Comparison of ENCODE assay signal across 8 cellular contexts in genomic region chr6:26235240-26235730, GRCh38.
A peak's percentile ranks its signal among the peaks of the same experiment; 100 is the strongest.
DNase-seq lines count a peak whose midpoint lies in the region; ATAC-seq and TF ChIP-seq lines count a peak whose summit lies in the region.

No MANE protein-coding gene starts in this region.

- peak; percentile 38 for DNase-seq in G401 (ENCODE audit: low spot score)
- DNase-seq in effector memory CD4-positive, alpha-beta T cell: no peak
- no peak for DNase-seq in osteocyte (ENCODE audit: extremely low spot score, unreplicated experiment)
- DNase-seq in NCI-H1694 treated with DMSO at 0.1 percent for 48 hours (lab: John Stamatoyannopoulos, UW): no peak
- DNase-seq in effector CD8-positive, alpha-beta T cell (lab: John Stamatoyannopoulos, UW): no peak

- no peaks in the 10 kb centered on the region; the same call in 1 of the 2 replicates for H3K9me3 ChIP-seq in OCI-LY3 (ENCODE audit: insufficient read depth, low read length)
- no peaks in the 10 kb centered on the region for H3K9me3 ChIP-seq in effector memory CD4-positive, alpha-beta T cell (ENCODE audit: control insufficient read depth, low read length)

- no peaks in the 10 kb centered on the region for H4K20me1 ChIP-seq in OCI-LY3 (ENCODE audit: insufficient read depth, low read length)

- H3K4me1 ChIP-seq in OCI-LY3 (ENCODE audit: low read length): peaks cover 16% of the 10 kb centered on the region
- H3K4me1 ChIP-seq in effector memory CD4-positive, alpha-beta T cell (ENCODE audit: control insufficient read depth, insufficient read depth, low read length, poor library complexity, severe bottlenecking): no peaks in the 10 kb centered on the region

- no peaks in the 10 kb centered on the region for H3K27me3 Mint-ChIP-seq in osteocyte (ENCODE audit: unreplicated experiment)

- peak overlapping the region; percentile 96 for H3K27ac ChIP-seq in OCI-LY3 (ENCODE audit: low read length)
- H3K27ac ChIP-seq in effector memory CD4-positive, alpha-beta T cell (ENCODE audit: insufficient read depth, low read length, poor library complexity, severe bottlenecking): peak overlapping the region; percentile 80

- no peak for ATAC-seq in GM19455 (IDR thresholded peaks at IDR 0.05; ENCODE audit: unreplicated experiment)
- no peak for ATAC-seq in HG02938 (IDR thresholded peaks at IDR 0.05; ENCODE audit: unreplicated experiment)

- H3K27me3 ChIP-seq in OCI-LY3 (ENCODE audit: low read depth, low read length): no peaks in the 10 kb centered on the region
- no peaks in the 10 kb centered on the region for H3K27me3 ChIP-seq in effector memory CD4-positive, alpha-beta T cell (replicated peaks; ENCODE audit: control insufficient read depth, insufficient read depth, low read length, poor library complexity, severe bottlenecking)

- peak overlapping the region; percentile 80 for H3K4me3 Mint-ChIP-seq in osteocyte (ENCODE audit: unreplicated experiment)

- no peaks in the 10 kb centered on the region for H3K79me2 ChIP-seq in OCI-LY3 (ENCODE audit: low read length)

- H3K36me3 Mint-ChIP-seq in osteocyte (ENCODE audit: unreplicated experiment): no peaks in the 10 kb centered on the region

- peak overlapping the region; percentile 76; the same call in 1 of the 2 replicates for H2AFZ ChIP-seq in OCI-LY3 (ENCODE audit: low read depth, low read length)

- H3K36me3 ChIP-seq in OCI-LY3 (replicated peaks; ENCODE audit: low read depth, low read length): no peaks in the 10 kb centered on the region
- H3K36me3 ChIP-seq in effector memory CD4-positive, alpha-beta T cell (ENCODE audit: control insufficient read depth, insufficient read depth, low read length): no peaks in the 10 kb centered on the region

- in situ Hi-C loops in G401 (cut with HindIII; ENCODE audit: low sequenced_read_pairs): no loop called here

- H3K9ac ChIP-seq in OCI-LY3 (ENCODE audit: low read length): peak overlapping the region; percentile 92

- H3K4me1 Mint-ChIP-seq in osteocyte (ENCODE audit: unreplicated experiment): peaks cover 22% of the 10 kb centered on the region

- peak overlapping the region; percentile 81 for H3K4me3 ChIP-seq in OCI-LY3 (ENCODE audit: low read length)
- H3K4me3 ChIP-seq in effector memory CD4-positive, alpha-beta T cell (ENCODE audit: insufficient read depth, low read depth, low read length, poor library complexity, severe bottlenecking): peak overlapping the region; percentile 66

- peak overlapping the region; percentile 93 for H3K4me2 ChIP-seq in OCI-LY3 (ENCODE audit: low read length)

- no peak for TF ChIP-seq CTCF in OCI-LY3 (IDR thresholded peaks at IDR 0.05; ENCODE audit: low read depth, low read length)
- no peak for TF ChIP-seq CTCF in osteocyte (IDR thresholded peaks at IDR 0.05)

- no peaks in the 10 kb centered on the region for H3K9me3 Mint-ChIP-seq in osteocyte (ENCODE audit: unreplicated experiment)

- H3K27ac Mint-ChIP-seq in osteocyte (ENCODE audit: unreplicated experiment): peak overlapping the region; percentile 94
